Comparison of ENCODE assay signal across 23 cellular contexts in genomic region chr7:131409129-131409766, GRCh38.
A peak's percentile ranks its signal among the peaks of the same experiment; 100 is the strongest.
DNase-seq lines count a peak whose midpoint lies in the region; ATAC-seq, FAIRE-seq and TF ChIP-seq lines count a peak whose summit lies in the region.
"Had no signal": no experiment of that assay in that cellular context is flagged by ENCODE, and none has a peak within 500 bp of the region (broad histone marks: within the 10 kb centered on the region; RNA-seq: fewer than 3 reads in every experiment).

No MANE protein-coding gene starts in this region.

- H3K27me3 ChIP-seq in iPS-15b (ENCODE audit: control insufficient read depth, insufficient read depth, low read length), result no peaks in the 10 kb centered on the region
- H3K27me3 ChIP-seq: MG63 had no signal

- H3K4me3 Mint-ChIP-seq in WTC11, result peak overlapping the region; percentile 53
- no peak overlapping the region for H3K4me3 Mint-ChIP-seq in nephron progenitor cell
- H3K4me3 Mint-ChIP-seq: CD8-positive, alpha-beta memory T cell had no signal

- CTCF ChIA-PET in WTC11 (lab: Charles Lee), result no interaction called here

- H3K36me3 Mint-ChIP-seq in WTC11 (peaks cover 17% of the 10 kb centered on the region), nephron progenitor cell (ENCODE audit: low read depth) (peaks cover 50% of the 10 kb centered on the region)

- H3K4me1 Mint-ChIP-seq in WTC11 (peaks cover 49% of the 10 kb centered on the region), nephron progenitor cell (no peaks in the 10 kb centered on the region)

- H3K9me3 Mint-ChIP-seq in WTC11 (peaks cover 4% of the 10 kb centered on the region; the same call in 1 of the 2 replicates), nephron progenitor cell (peaks cover 3% of the 10 kb centered on the region)
- H3K9me3 Mint-ChIP-seq: CD8-positive, alpha-beta memory T cell had no signal

- H3K4me3 ChIP-seq in iPS-15b (ENCODE audit: low read depth, low read length), result no peak overlapping the region
- H3K4me3 ChIP-seq: MG63 had no signal

- peak; percentile 60 for ATAC-seq in WTC11
- ATAC-seq: Panc1 had no signal

- peaks cover 3% of the 10 kb centered on the region for H3K36me3 ChIP-seq in iPS-15b (ENCODE audit: control insufficient read depth, insufficient read depth, low read length)

- no peaks in the 10 kb centered on the region for H3K9me3 ChIP-seq in iPS-15b (ENCODE audit: control insufficient read depth, insufficient read depth, low read length)
- H3K9me3 ChIP-seq: MG63, SK-N-SH had no signal

- H3K9ac ChIP-seq in iPS-15b (ENCODE audit: low read depth, low read length), result peak overlapping the region; percentile 9
- H3K9ac ChIP-seq: SK-N-SH had no signal

- H3K27me3 Mint-ChIP-seq in WTC11 (ENCODE audit: low read depth) (no peaks in the 10 kb centered on the region), nephron progenitor cell (ENCODE audit: low read depth, poor library complexity) (no peaks in the 10 kb centered on the region)
- H3K27me3 Mint-ChIP-seq: CD8-positive, alpha-beta memory T cell had no signal

- peaks cover 24% of the 10 kb centered on the region for H3K4me1 ChIP-seq in iPS-15b (ENCODE audit: control insufficient read depth, insufficient read depth, low read length)

- TF ChIP-seq CTCF in WTC11 (IDR thresholded peaks at IDR 0.05), result no peak
- no peak for TF ChIP-seq CTCF in nephron progenitor cell (IDR thresholded peaks at IDR 0.05)

- FAIRE-seq in GM19239 (lab: Jason Lieb, UNC), result peak; percentile 53
- FAIRE-seq: D721Med, GM12891, GM18507 had no signal

- POLR2A ChIA-PET in WTC11 (lab: Charles Lee), result no interaction called here

- DNase-seq in GM19239 (ENCODE audit: insufficient read length, low spot score) (no peak), WTC11 (ENCODE audit: low spot score) (no peak), nephron progenitor cell (no peak), NCI-H1436 (lab: John Stamatoyannopoulos, UW) (no peak), COR-L47 (lab: John Stamatoyannopoulos, UW) (no peak), DMS53 treated with DMSO at 0.1 percent for 48 hours (lab: John Stamatoyannopoulos, UW; ENCODE audit: unreplicated experiment) (no peak)
- DNase-seq: CD8-positive, alpha-beta memory T cell; DMS79; MG63; NCI-H1048; NCI-H1417 treated with DMSO at 0.1 percent for 48 hours; NCI-H187 treated with DMSO at 0.1 percent for 48 hours; NCI-H226; NCI-H510A treated with DMSO at 0.1 percent for 48 hours; NCI-H774; NK-92 treated with Interleukin-12 subunit alpha and Interleukin-12 subunit beta, amount 100 ng/mL, for 24 hours; SIG-M5; SK-N-SH had no signal

- peak overlapping the region; percentile 98 for H3K27ac Mint-ChIP-seq in WTC11
- H3K27ac Mint-ChIP-seq in nephron progenitor cell, result peak overlapping the region; percentile 68

TF ChIP-seq in WTC11, 78 proteins besides CTCF, POLR2A, EP300 and RAD21:
- no peak for TF ChIP-seq RELA (CRISPR knock-in tag; IDR thresholded peaks at IDR 0.05; ENCODE audit: borderline replicate concordance)
- TF ChIP-seq TEAD1 (CRISPR knock-in tag; IDR thresholded peaks at IDR 0.05), result no peak
- TF ChIP-seq NR1H2 (CRISPR knock-in tag; IDR thresholded peaks at IDR 0.05), result no peak
- TF ChIP-seq TEAD4 (CRISPR knock-in tag; IDR thresholded peaks at IDR 0.05), result no peak
- no peak for TF ChIP-seq ZNF317 (CRISPR knock-in tag; IDR thresholded peaks at IDR 0.05; ENCODE audit: borderline replicate concordance, low read depth)
- TF ChIP-seq, protein P1, sequence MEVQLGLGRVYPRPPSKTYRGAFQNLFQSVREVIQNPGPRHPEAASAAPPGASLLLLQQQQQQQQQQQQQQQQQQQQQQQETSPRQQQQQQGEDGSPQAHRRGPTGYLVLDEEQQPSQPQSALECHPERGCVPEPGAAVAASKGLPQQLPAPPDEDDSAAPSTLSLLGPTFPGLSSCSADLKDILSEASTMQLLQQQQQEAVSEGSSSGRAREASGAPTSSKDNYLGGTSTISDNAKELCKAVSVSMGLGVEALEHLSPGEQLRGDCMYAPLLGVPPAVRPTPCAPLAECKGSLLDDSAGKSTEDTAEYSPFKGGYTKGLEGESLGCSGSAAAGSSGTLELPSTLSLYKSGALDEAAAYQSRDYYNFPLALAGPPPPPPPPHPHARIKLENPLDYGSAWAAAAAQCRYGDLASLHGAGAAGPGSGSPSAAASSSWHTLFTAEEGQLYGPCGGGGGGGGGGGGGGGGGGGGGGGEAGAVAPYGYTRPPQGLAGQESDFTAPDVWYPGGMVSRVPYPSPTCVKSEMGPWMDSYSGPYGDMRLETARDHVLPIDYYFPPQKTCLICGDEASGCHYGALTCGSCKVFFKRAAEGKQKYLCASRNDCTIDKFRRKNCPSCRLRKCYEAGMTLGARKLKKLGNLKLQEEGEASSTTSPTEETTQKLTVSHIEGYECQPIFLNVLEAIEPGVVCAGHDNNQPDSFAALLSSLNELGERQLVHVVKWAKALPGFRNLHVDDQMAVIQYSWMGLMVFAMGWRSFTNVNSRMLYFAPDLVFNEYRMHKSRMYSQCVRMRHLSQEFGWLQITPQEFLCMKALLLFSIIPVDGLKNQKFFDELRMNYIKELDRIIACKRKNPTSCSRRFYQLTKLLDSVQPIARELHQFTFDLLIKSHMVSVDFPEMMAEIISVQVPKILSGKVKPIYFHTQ (CRISPR knock-in tag; IDR thresholded peaks at IDR 0.05), result no peak
- TF ChIP-seq CREB1 (CRISPR knock-in tag; IDR thresholded peaks at IDR 0.05), result no peak
- TF ChIP-seq NFATC4 (CRISPR knock-in tag; IDR thresholded peaks at IDR 0.05), result no peak
TF ChIP-seq in WTC11: peak in this region for 0.
